1 cellular context compared by ENCODE assay signal in genomic region chr2:215356334-215356947, GRCh38.
TF ChIP-seq lines count a peak whose summit lies in the region.

No MANE protein-coding gene starts in this region.

TF ChIP-seq in HepG2, 621 proteins besides CTCF, POLR2A, EP300 and RAD21:
- TF ChIP-seq ZNF883 (CRISPR knock-in tag; IDR thresholded peaks at IDR 0.05; ENCODE audit: not compliant biosample characterization) (no peak), SRSF4 (IDR thresholded peaks at IDR 0.05; ENCODE audit: low read depth, low read length, poor library complexity, severe bottlenecking) (peak; percentile 68), TAF1 (CRISPR knock-in tag; IDR thresholded peaks at IDR 0.05) (no peak), HNRNPK (IDR thresholded peaks at IDR 0.05; ENCODE audit: low read depth, low read length, poor library complexity, severe bottlenecking) (peak; percentile 39), MED13 (CRISPR knock-in tag; IDR thresholded peaks at IDR 0.05) (no peak), CEBPB (IDR thresholded peaks at IDR 0.05; ENCODE audit: borderline replicate concordance, low read depth, low read length) (0 out of 2 replicates have a peak, but pooled peaks have one; percentile 8), ZNF264 (CRISPR knock-in tag; IDR thresholded peaks at IDR 0.05) (no peak), THYN1 (CRISPR knock-in tag; IDR thresholded peaks at IDR 0.05; ENCODE audit: borderline replicate concordance, low read depth) (no peak), CERS6 (CRISPR knock-in tag; IDR thresholded peaks at IDR 0.05) (no peak), BCL6 (CRISPR knock-in tag; IDR thresholded peaks at IDR 0.05) (no peak), ZNF263 (CRISPR knock-in tag; IDR thresholded peaks at IDR 0.05) (no peak), SAFB2 (CRISPR knock-in tag; IDR thresholded peaks at IDR 0.05; ENCODE audit: borderline replicate concordance, low read depth) (no peak), KMT2A (CRISPR knock-in tag; IDR thresholded peaks at IDR 0.05) (no peak), PHF8 (CRISPR knock-in tag; IDR thresholded peaks at IDR 0.05) (no peak), CENPX (CRISPR knock-in tag; IDR thresholded peaks at IDR 0.05) (no peak), ZBTB4 (CRISPR knock-in tag; IDR thresholded peaks at IDR 0.05; ENCODE audit: borderline replicate concordance) (no peak), KLF9 (CRISPR knock-in tag; IDR thresholded peaks at IDR 0.05; ENCODE audit: low read depth) (no peak), EED (CRISPR knock-in tag; IDR thresholded peaks at IDR 0.05) (no peak), MYNN (CRISPR knock-in tag; IDR thresholded peaks at IDR 0.05; ENCODE audit: low read depth) (no peak), ZNF317 (CRISPR knock-in tag; IDR thresholded peaks at IDR 0.05) (no peak), NR2F2 (IDR thresholded peaks at IDR 0.05; ENCODE audit: borderline replicate concordance, low read depth) (no peak), NFRKB (IDR thresholded peaks at IDR 0.05) (no peak), ZC3H4 (CRISPR knock-in tag; IDR thresholded peaks at IDR 0.05; ENCODE audit: borderline replicate concordance) (peak; percentile 72; the same call in 1 of the 2 replicates), MNT (IDR thresholded peaks at IDR 0.05) (no peak), ZNF784 (CRISPR knock-in tag; IDR thresholded peaks at IDR 0.05; ENCODE audit: borderline replicate concordance) (no peak), ZNF557 (CRISPR knock-in tag; IDR thresholded peaks at IDR 0.05) (no peak)
- TF ChIP-seq, protein P1, sequence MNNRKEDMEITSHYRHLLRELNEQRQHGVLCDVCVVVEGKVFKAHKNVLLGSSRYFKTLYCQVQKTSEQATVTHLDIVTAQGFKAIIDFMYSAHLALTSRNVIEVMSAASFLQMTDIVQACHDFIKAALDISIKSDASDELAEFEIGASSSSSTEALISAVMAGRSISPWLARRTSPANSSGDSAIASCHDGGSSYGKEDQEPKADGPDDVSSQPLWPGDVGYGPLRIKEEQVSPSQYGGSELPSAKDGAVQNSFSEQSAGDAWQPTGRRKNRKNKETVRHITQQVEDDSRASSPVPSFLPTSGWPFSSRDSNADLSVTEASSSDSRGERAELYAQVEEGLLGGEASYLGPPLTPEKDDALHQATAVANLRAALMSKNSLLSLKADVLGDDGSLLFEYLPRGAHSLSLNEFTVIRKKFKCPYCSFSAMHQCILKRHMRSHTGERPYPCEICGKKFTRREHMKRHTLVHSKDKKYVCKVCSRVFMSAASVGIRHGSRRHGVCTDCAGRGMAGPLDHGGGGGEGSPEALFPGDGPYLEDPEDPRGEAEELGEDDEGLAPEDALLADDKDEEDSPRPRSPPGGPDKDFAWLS (CRISPR knock-in tag; IDR thresholded peaks at IDR 0.05; ENCODE audit: borderline replicate concordance): no peak
TF ChIP-seq in HepG2: peak in this region for 4.
